In genomic region chr5:141489841-141490240, GRCh38 we compare ENCODE assay signal across 17 cellular contexts. TPM values are rescaled to one million over a fixed set of nuclear protein-coding genes. Genes with fewer than 3 reads are reported as not detected.
DNase-seq lines count a peak whose midpoint lies in the region; ATAC-seq and TF ChIP-seq lines count a peak whose summit lies in the region.
"Had no signal": no experiment of that assay in that cellular context is flagged by ENCODE, and none has a peak within 500 bp of the region (broad histone marks: within the 10 kb centered on the region; RNA-seq: fewer than 3 reads in every experiment).

No MANE protein-coding gene starts in this region.

- peaks cover 31% of the 10 kb centered on the region for H3K9me1 ChIP-seq in IMR-90 (ENCODE audit: insufficient read depth, low read length)

- TF ChIP-seq RAD21 in IMR-90 (IDR thresholded peaks at IDR 0.05; ENCODE audit: low read length), result no peak

- peaks cover 66% of the 10 kb centered on the region for H4K20me1 ChIP-seq in IMR-90 (ENCODE audit: insufficient read depth, low read length)

- H4K5ac ChIP-seq in IMR-90 (ENCODE audit: low read depth, low read length), result no peak overlapping the region

- dilution Hi-C loops in IMR-90 (cut with HindIII; ENCODE audit: low sequenced_read_pairs, unreplicated experiment), result no loop called here

- no peaks in the 10 kb centered on the region for H3K27me3 ChIP-seq in IMR-90 (ENCODE audit: control insufficient read depth, insufficient read depth, low read length)
- H3K27me3 ChIP-seq: MG63 had no signal

- CTCF ChIA-PET in IMR-90 (lab: Yijun Ruan, JAX), result interaction anchor here (0.9 kb wide), 1 partner anchor 31 kb away, joined by 3 read pairs; no protein-coding TSS in a partner anchor

- no peaks in the 10 kb centered on the region; the same call in 1 of the 2 replicates for H3K9me3 ChIP-seq in IMR-90 (ENCODE audit: control insufficient read depth, insufficient read depth, low read length)
- H3K9me3 ChIP-seq: MG63, Peyer's patch had no signal

- no peak for ATAC-seq in IMR-90 (ENCODE audit: low read depth)
- ATAC-seq in GM18517 (IDR thresholded peaks at IDR 0.05; ENCODE audit: unreplicated experiment), result no peak

- no peak overlapping the region for H3K56ac ChIP-seq in IMR-90 (ENCODE audit: extremely low read depth, insufficient read depth, low read length)

- H2AK5ac ChIP-seq in IMR-90 (ENCODE audit: low read depth, low read length), result peak overlapping the region; percentile 27

- H4K8ac ChIP-seq in IMR-90 (ENCODE audit: low read depth in 2 of 2, low read length in 2 of 2), result no peak overlapping the region

- POLR2A ChIA-PET in IMR-90 (lab: Charles Lee; ENCODE audit: unreplicated experiment), result no interaction called here

- no peak overlapping the region for H3K4me3 ChIP-seq in IMR-90 (ENCODE audit: insufficient read depth, low read depth, low read length)
- H3K4me3 ChIP-seq: MG63, Peyer's patch had no signal

- in situ Hi-C loops in IMR-90 (cut with MboI; ENCODE audit: low sequenced_read_pairs), result no loop called here

- H3K4me1 ChIP-seq in IMR-90 (ENCODE audit: control insufficient read depth, insufficient read depth, low read length), result peaks cover 31% of the 10 kb centered on the region

- no peak overlapping the region for H2AK9ac ChIP-seq in IMR-90 (replicated peaks; ENCODE audit: low read depth, low read length, poor library complexity)

- no peak overlapping the region for H3K23ac ChIP-seq in IMR-90 (ENCODE audit: low read depth, low read length)

- peaks cover 29 to 77% of the 10 kb centered on the region in 2 experiments for H3K79me1 ChIP-seq in IMR-90 (ENCODE audit: low read depth in 1 of 2, low read length in 2 of 2)

- H3K14ac ChIP-seq in IMR-90 (replicated peaks; ENCODE audit: low read depth, low read length), result 0 out of 2 replicates have a peak overlapping the region, but pooled peaks have one; percentile 20

- intact Hi-C loops in IMR-90 (cut with micrococcal nuclease), result loop anchor here (2.0 kb wide), 1 partner anchor 19 kb away; no protein-coding TSS in a partner anchor

- no peak overlapping the region for H3K9ac ChIP-seq in IMR-90 (ENCODE audit: low read depth, low read length)

- H2BK15ac ChIP-seq in IMR-90 (ENCODE audit: low read depth, low read length), result no peak overlapping the region

- WGBS in IMR-90 (ENCODE audit: extremely low coverage in 2 of 2, insufficient read length in 1 of 2), 2 experiments, result 100% methylated on average over 1 of the region's 10 CpGs; no CpG with 5 or more reads in 1 of the 2 experiments

- H2BK5ac ChIP-seq in IMR-90 (ENCODE audit: low read depth, low read length, poor library complexity, severe bottlenecking), result no peak overlapping the region

- H3K4me2 ChIP-seq in IMR-90 (ENCODE audit: low read depth, low read length), result no peak overlapping the region

- H3K4ac ChIP-seq in IMR-90 (ENCODE audit: low read depth, low read length), result peak overlapping the region; percentile 10; the same call in 1 of the 2 replicates

- peaks cover 52% of the 10 kb centered on the region for H3K36me3 ChIP-seq in IMR-90 (ENCODE audit: control insufficient read depth, insufficient read depth, low read length)
- H3K36me3 ChIP-seq: Peyer's patch had no signal

- no peak for TF ChIP-seq CTCF in IMR-90 (conservative IDR thresholded peaks at IDR 0.05; ENCODE audit: low read depth, low read length)

- no peak for TF ChIP-seq POLR2A in IMR-90 (IDR thresholded peaks at IDR 0.05; ENCODE audit: low read depth, low read length)

- H2AFZ ChIP-seq in IMR-90 (replicated peaks; ENCODE audit: low read length, poor library complexity), result no peak overlapping the region

- no peak overlapping the region for H2BK120ac ChIP-seq in IMR-90 (ENCODE audit: low read depth, low read length)

- DNase-seq in IMR-90 (no peak), mesenteric fat pad (ENCODE audit: low spot score) (peak; percentile 49), NCI-H226 (no peak), AG08395 (ENCODE audit: low spot score) (no peak), NOMO-1 treated with dmso at 0.1 percent for 144 hours (lab: John Stamatoyannopoulos, UW; ENCODE audit: unreplicated experiment) (no peak)
- DNase-seq: CD8-positive, alpha-beta memory T cell; DMS79; GOT3; Karpas-422; MG63; NCI-H1092; NCI-H146; Peyer's patch; SHP77 treated with DMSO at 0.1 percent for 48 hours had no signal

- no peak overlapping the region for H2BK20ac ChIP-seq in IMR-90 (ENCODE audit: low read depth, low read length)

- no peak overlapping the region for H4K91ac ChIP-seq in IMR-90 (ENCODE audit: insufficient read depth, low read depth, low read length)

- H3K27ac ChIP-seq in IMR-90 (ENCODE audit: insufficient read depth, low read length) (no peak overlapping the region), cingulate gyrus (ENCODE audit: low read depth, low read length) (peak overlapping the region; percentile 69)
- H3K27ac ChIP-seq: Peyer's patch had no signal

- BruUV-seq in IMR-90 (replicated peaks; lab: Mats Ljungman, UMichigan), result no TSS peak

- H3K18ac ChIP-seq in IMR-90 (ENCODE audit: low read depth, low read length), result no peak overlapping the region

TF ChIP-seq in IMR-90, 13 proteins besides CTCF, POLR2A, EP300 and RAD21:
- TF ChIP-seq CHD1 (IDR thresholded peaks at IDR 0.05; ENCODE audit: low read depth, low read length) (no peak), RCOR1 (IDR thresholded peaks at IDR 0.05; ENCODE audit: insufficient replicate concordance, low read length) (no peak), MXI1 (IDR thresholded peaks at IDR 0.05; ENCODE audit: borderline replicate concordance, low read depth, low read length) (no peak), BHLHE40 (IDR thresholded peaks at IDR 0.05; ENCODE audit: low read depth, low read length) (no peak), MAZ (IDR thresholded peaks at IDR 0.05; ENCODE audit: borderline replicate concordance, low read depth, low read length) (no peak), RFX5 (IDR thresholded peaks at IDR 0.05; ENCODE audit: low read depth, low read length) (no peak), USF2 (IDR thresholded peaks at IDR 0.05; ENCODE audit: low read depth, low read length) (no peak), SMC3 (IDR thresholded peaks at IDR 0.05; ENCODE audit: low read depth, low read length) (no peak), MAFK (IDR thresholded peaks at IDR 0.05; ENCODE audit: low read depth, low read length) (no peak), FOS (IDR thresholded peaks at IDR 0.05; ENCODE audit: low read depth, low read length) (no peak), NFE2L2 (IDR thresholded peaks at IDR 0.05; ENCODE audit: low read depth, low read length) (no peak), CEBPB (IDR thresholded peaks at IDR 0.05; ENCODE audit: low read depth, low read length) (no peak)
- TF ChIP-seq, protein P1, sequence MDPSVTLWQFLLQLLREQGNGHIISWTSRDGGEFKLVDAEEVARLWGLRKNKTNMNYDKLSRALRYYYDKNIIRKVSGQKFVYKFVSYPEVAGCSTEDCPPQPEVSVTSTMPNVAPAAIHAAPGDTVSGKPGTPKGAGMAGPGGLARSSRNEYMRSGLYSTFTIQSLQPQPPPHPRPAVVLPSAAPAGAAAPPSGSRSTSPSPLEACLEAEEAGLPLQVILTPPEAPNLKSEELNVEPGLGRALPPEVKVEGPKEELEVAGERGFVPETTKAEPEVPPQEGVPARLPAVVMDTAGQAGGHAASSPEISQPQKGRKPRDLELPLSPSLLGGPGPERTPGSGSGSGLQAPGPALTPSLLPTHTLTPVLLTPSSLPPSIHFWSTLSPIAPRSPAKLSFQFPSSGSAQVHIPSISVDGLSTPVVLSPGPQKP (IDR thresholded peaks at IDR 0.05; ENCODE audit: borderline replicate concordance, low read depth, low read length), result no peak
TF ChIP-seq in IMR-90: peak in this region for 0.

RNA-seq across cellular contexts. Expression of gene PCDHGC5, which starts 1.0 kb away (rescaled TPM):
- total RNA-seq in IMR-90 (2012; rRNA removed) (2.5 and 2.9 TPM in 2 replicates), mesenteric fat pad (1.1 TPM)
- 3.8 TPM in 2 replicates for polyA plus RNA-seq in IMR-90 (2012; rRNA removed)
- polyA plus RNA-seq in IMR-90 (2012; cell fraction: cytosol; rRNA removed), result 2.5 and 3.2 TPM in 2 replicates
- polyA plus RNA-seq in IMR-90 (2012; cell fraction: nucleus; rRNA removed; ENCODE audit: low replicate concordance), result 11.1 and 15.3 TPM in 2 replicates
- total RNA-seq: CD8-positive, alpha-beta memory T cell had no signal
- polyA plus RNA-seq: CD8-positive, alpha-beta memory T cell had no signal

RNA-seq across cellular contexts. Expression of gene PCDHGC4, which starts 5.0 kb away (rescaled TPM):
- total RNA-seq in IMR-90 (2012; rRNA removed), result 1.1 and 1.6 TPM in 2 replicates
- 0.60 and 0.65 TPM in 2 replicates for polyA plus RNA-seq in IMR-90 (2012; rRNA removed)
- polyA plus RNA-seq in IMR-90 (2012; cell fraction: cytosol; rRNA removed), result 0.12 and 0.24 TPM in 2 replicates
- polyA plus RNA-seq in IMR-90 (2012; cell fraction: nucleus; rRNA removed; ENCODE audit: low replicate concordance), result 4.4 and 5.1 TPM in 2 replicates
- 1.7 TPM for total RNA-seq in mesenteric fat pad
- total RNA-seq: CD8-positive, alpha-beta memory T cell; HT-29 had no signal
- polyA plus RNA-seq: CD8-positive, alpha-beta memory T cell had no signal

RNA-seq across cellular contexts. Expression of gene PCDHGC3, which starts 14.1 kb away (rescaled TPM):
- total RNA-seq in IMR-90 (2012; rRNA removed) (21.1 and 21.9 TPM in 2 replicates), mesenteric fat pad (46.8 TPM)
- polyA plus RNA-seq in IMR-90 (2012; rRNA removed), result 58.9 and 72.1 TPM in 2 replicates
- 70.3 and 79.6 TPM in 2 replicates for polyA plus RNA-seq in IMR-90 (2012; cell fraction: cytosol; rRNA removed)
- 18.5 and 26.3 TPM in 2 replicates for polyA plus RNA-seq in IMR-90 (2012; cell fraction: nucleus; rRNA removed; ENCODE audit: low replicate concordance)
- polyA plus RNA-seq: CD8-positive, alpha-beta memory T cell had no signal

RNA-seq across cellular contexts. Expression of gene PCDHGA12, which starts 59.5 kb away (rescaled TPM):
- 8.8 and 9.7 TPM in 2 replicates for total RNA-seq in IMR-90 (2012; rRNA removed)
- polyA plus RNA-seq in IMR-90 (2012; rRNA removed), result 7.9 and 9.2 TPM in 2 replicates
- polyA plus RNA-seq in IMR-90 (2012; cell fraction: cytosol; rRNA removed), result 8.7 and 9.5 TPM in 2 replicates
- 5.9 and 6.2 TPM in 2 replicates for polyA plus RNA-seq in IMR-90 (2012; cell fraction: nucleus; rRNA removed; ENCODE audit: low replicate concordance)
- total RNA-seq in mesenteric fat pad, result 4.6 TPM
- polyA plus RNA-seq: CD8-positive, alpha-beta memory T cell had no signal
